In the genomic region with DNA sequence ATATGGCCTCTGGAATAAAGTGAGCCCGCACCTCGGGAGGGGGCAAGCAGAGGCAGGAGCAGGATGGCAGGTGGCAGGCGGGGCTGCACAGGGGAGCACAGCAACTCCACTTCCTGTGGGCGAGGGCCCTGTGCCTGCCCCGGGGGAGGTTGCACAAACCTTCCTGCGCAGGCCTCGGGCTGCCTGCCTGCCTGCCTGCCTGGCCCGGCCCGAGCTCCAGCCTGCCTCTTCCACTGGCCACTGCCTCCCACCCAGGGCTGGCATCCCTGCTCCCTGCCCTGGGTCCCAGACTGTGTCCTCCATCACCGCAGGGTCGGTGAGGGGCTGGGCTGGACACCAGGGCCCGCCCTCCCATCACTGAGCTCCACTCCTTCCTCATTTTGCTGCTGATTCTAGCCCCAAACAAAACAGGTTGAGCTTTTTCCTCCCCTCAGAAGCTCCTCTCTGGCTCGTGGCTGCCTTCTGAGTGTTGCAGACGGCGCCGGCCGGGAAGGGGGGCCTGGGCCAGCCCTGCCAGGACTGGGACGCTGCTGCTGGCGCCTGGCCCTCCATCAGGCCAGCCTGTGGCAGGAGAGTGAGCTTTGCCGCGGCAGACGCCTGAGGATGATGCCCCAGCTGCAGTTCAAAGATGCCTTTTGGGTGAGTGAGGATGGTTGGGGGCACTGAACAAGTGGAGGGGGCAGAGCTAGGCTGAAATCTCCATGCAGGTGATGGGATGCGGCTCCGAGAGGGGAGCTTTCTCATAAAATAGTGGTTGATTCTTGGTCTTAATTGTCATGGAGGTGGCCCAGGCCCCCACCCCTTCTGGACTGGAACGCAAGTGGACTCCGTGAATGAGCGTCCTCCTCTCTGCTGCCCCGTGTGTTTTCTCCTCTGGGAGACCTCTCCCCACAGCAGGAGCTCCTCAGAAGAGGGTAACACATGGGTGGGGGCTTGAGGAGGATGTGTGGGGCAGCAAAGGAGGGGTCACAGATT, we compare ENCODE assay signal across 8 cellular contexts. TPM values are rescaled to one million over a fixed set of nuclear protein-coding genes. Genes with fewer than 3 reads are reported as not detected.
DNase-seq lines count a peak whose midpoint lies in the region; ATAC-seq, FAIRE-seq and TF ChIP-seq lines count a peak whose summit lies in the region.

A gene (plus strand): TSS at position 156 of the 975 bp plus-strand sequence. CDS start 448 bp downstream, at position 604.

- H3K4me1 ChIP-seq in muscle layer of colon (ENCODE audit: insufficient read depth, low read length) (peaks cover 15% of the 10 kb centered on the region), tibial nerve (peaks cover 0 to 23% (median 7%) of the 10 kb centered on the region in 4 donors)

- H3K4me3 Mint-ChIP-seq in WTC11, result no peak within 1 kb of the TSS

- H3K9me3 Mint-ChIP-seq in WTC11, result no peaks in the 10 kb centered on the region

- TF ChIP-seq CTCF in WTC11 (IDR thresholded peaks at IDR 0.05), result no peak
- TF ChIP-seq CTCF in tibial nerve (IDR thresholded peaks at IDR 0.05), result no peak

- H3K9ac ChIP-seq in muscle layer of colon (ENCODE audit: low read length), result no peak within 1 kb of the TSS

- WGBS in tibial nerve, 2 donors, result 50 to 53% methylated on average over 27 to 28 of the region's 28 CpGs

- H3K4me3 ChIP-seq in muscle layer of colon (ENCODE audit: low read depth in 1 of 2, low read length in 2 of 2), result peak within 1 kb of the TSS in 1 of 2 donors; percentile 22
- H3K4me3 ChIP-seq in tibial nerve, result peak within 1 kb of the TSS in 3 of 4 donors; percentile 15 to 42 (median 38)

- H3K9me3 ChIP-seq in muscle layer of colon (ENCODE audit: low read length) (no peaks in the 10 kb centered on the region), tibial nerve (no peaks in the 10 kb centered on the region)

- no peak for TF ChIP-seq EP300 in tibial nerve (IDR thresholded peaks at IDR 0.05)

- no peaks in the 10 kb centered on the region for H3K36me3 Mint-ChIP-seq in WTC11

- H3K27me3 Mint-ChIP-seq in WTC11 (ENCODE audit: low read depth), result no peaks in the 10 kb centered on the region; the same call in 1 of the 2 replicates

- FAIRE-seq in GM18507 (lab: Jason Lieb, UNC), result peak; percentile 83

- ATAC-seq in HG03354 (IDR thresholded peaks at IDR 0.05; ENCODE audit: poor library complexity, severe bottlenecking, unreplicated experiment) (peak; percentile 64), WTC11 (peak; percentile 38), HG03097 (IDR thresholded peaks at IDR 0.05; ENCODE audit: low FRiP score, unreplicated experiment) (no peak)

- H3K36me3 ChIP-seq in muscle layer of colon (ENCODE audit: insufficient read depth, low read length) (no peaks in the 10 kb centered on the region), tibial nerve (no peaks in the 10 kb centered on the region)

- CTCF ChIA-PET in WTC11 (lab: Charles Lee), result interaction anchor here (0.8 to 2.1 kb wide), 5 partner anchors 18 to 40 kb away, joined by 4 to 10 read pairs (median 7); no protein-coding TSS in a partner anchor

- no peak within 1 kb of the TSS for H3K27ac Mint-ChIP-seq in WTC11

- POLR2A ChIA-PET in WTC11 (lab: Charles Lee), result no interaction called here

- DNase-seq in GM18507 (ENCODE audit: extremely low spot score, insufficient read length, low read depth) (no peak), WTC11 (ENCODE audit: low spot score) (peak; percentile 11), cerebellar cortex (ENCODE audit: low spot score) (peak; percentile 56), tibial nerve (ENCODE audit: low spot score in 2 of 2) (no peak), NCI-H1105 (lab: John Stamatoyannopoulos, UW) (no peak)

- H3K27ac ChIP-seq in muscle layer of colon (ENCODE audit: low read depth, low read length), result peak within 1 kb of the TSS; percentile 12
- H3K27ac ChIP-seq in tibial nerve, result peak within 1 kb of the TSS in 3 of 4 donors; percentile 43 to 83 (median 63)

- no peak for TF ChIP-seq POLR2A in tibial nerve (IDR thresholded peaks at IDR 0.05)

- H3K4me1 Mint-ChIP-seq in WTC11, result no peaks in the 10 kb centered on the region

- H3K27me3 ChIP-seq in muscle layer of colon (ENCODE audit: control insufficient read depth in 1 of 2, insufficient read depth in 2 of 2, low read length in 2 of 2), result no peaks in the 10 kb centered on the region
- no peaks in the 10 kb centered on the region for H3K27me3 ChIP-seq in tibial nerve

TF ChIP-seq in WTC11, 78 proteins besides CTCF, POLR2A, EP300 and RAD21 (continues in another document):
- TF ChIP-seq, protein P1, sequence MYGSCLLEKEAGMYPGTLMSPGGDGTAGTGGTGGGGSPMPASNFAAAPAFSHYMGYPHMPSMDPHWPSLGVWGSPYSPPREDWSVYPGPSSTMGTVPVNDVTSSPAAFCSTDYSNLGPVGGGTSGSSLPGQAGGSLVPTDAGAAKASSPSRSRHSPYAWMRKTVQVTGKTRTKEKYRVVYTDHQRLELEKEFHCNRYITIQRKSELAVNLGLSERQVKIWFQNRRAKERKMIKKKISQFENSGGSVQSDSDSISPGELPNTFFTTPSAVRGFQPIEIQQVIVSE (CRISPR knock-in tag; IDR thresholded peaks at IDR 0.05; ENCODE audit: borderline replicate concordance), result no peak
- TF ChIP-seq, protein P2, sequence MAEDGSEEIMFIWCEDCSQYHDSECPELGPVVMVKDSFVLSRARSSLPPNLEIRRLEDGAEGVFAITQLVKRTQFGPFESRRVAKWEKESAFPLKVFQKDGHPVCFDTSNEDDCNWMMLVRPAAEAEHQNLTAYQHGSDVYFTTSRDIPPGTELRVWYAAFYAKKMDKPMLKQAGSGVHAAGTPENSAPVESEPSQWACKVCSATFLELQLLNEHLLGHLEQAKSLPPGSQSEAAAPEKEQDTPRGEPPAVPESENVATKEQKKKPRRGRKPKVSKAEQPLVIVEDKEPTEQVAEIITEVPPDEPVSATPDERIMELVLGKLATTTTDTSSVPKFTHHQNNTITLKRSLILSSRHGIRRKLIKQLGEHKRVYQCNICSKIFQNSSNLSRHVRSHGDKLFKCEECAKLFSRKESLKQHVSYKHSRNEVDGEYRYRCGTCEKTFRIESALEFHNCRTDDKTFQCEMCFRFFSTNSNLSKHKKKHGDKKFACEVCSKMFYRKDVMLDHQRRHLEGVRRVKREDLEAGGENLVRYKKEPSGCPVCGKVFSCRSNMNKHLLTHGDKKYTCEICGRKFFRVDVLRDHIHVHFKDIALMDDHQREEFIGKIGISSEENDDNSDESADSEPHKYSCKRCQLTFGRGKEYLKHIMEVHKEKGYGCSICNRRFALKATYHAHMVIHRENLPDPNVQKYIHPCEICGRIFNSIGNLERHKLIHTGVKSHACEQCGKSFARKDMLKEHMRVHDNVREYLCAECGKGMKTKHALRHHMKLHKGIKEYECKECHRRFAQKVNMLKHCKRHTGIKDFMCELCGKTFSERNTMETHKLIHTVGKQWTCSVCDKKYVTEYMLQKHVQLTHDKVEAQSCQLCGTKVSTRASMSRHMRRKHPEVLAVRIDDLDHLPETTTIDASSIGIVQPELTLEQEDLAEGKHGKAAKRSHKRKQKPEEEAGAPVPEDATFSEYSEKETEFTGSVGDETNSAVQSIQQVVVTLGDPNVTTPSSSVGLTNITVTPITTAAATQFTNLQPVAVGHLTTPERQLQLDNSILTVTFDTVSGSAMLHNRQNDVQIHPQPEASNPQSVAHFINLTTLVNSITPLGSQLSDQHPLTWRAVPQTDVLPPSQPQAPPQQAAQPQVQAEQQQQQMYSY (CRISPR knock-in tag; IDR thresholded peaks at IDR 0.05), result no peak
- TF ChIP-seq CBFB (CRISPR knock-in tag; IDR thresholded peaks at IDR 0.05; ENCODE audit: low read depth) (no peak), GTF2I (CRISPR knock-in tag; conservative IDR thresholded peaks at IDR 0.05) (no peak), HMGA2 (CRISPR knock-in tag; IDR thresholded peaks at IDR 0.05) (no peak), RELA (CRISPR knock-in tag; IDR thresholded peaks at IDR 0.05; ENCODE audit: borderline replicate concordance) (no peak), NFATC4 (CRISPR knock-in tag; IDR thresholded peaks at IDR 0.05) (no peak), SMAD4 (CRISPR knock-in tag; IDR thresholded peaks at IDR 0.05) (no peak), SP1 (CRISPR knock-in tag; conservative IDR thresholded peaks at IDR 0.05) (no peak), PRRX2 (CRISPR knock-in tag; IDR thresholded peaks at IDR 0.05) (no peak)
- TF ChIP-seq, protein P3, sequence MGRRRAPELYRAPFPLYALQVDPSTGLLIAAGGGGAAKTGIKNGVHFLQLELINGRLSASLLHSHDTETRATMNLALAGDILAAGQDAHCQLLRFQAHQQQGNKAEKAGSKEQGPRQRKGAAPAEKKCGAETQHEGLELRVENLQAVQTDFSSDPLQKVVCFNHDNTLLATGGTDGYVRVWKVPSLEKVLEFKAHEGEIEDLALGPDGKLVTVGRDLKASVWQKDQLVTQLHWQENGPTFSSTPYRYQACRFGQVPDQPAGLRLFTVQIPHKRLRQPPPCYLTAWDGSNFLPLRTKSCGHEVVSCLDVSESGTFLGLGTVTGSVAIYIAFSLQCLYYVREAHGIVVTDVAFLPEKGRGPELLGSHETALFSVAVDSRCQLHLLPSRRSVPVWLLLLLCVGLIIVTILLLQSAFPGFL (CRISPR knock-in tag; IDR thresholded peaks at IDR 0.05; ENCODE audit: borderline replicate concordance), result no peak
- TF ChIP-seq, protein P4, sequence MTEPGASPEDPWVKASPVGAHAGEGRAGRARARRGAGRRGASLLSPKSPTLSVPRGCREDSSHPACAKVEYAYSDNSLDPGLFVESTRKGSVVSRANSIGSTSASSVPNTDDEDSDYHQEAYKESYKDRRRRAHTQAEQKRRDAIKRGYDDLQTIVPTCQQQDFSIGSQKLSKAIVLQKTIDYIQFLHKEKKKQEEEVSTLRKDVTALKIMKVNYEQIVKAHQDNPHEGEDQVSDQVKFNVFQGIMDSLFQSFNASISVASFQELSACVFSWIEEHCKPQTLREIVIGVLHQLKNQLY (CRISPR knock-in tag; IDR thresholded peaks at IDR 0.05), result no peak

RNA-seq across cellular contexts. Expression of the gene that starts here (rescaled TPM):
- total RNA-seq in WTC11 (2021) (1.3 to 1.6 TPM (median 1.5 TPM) in 3 replicates), tibial nerve (10 to 100 TPM; 13.6 to 54.6 (median 19.3) TPM)

Comparison
In these comparisons a context has a peak if more than half of its experiments do, and no peak if none do; other contexts are left out.
1. DNase-seq: peak in WTC11 (single experiment) and cerebellar cortex (single experiment); none in GM18507 (single experiment), tibial nerve (0 of 2) and NCI-H1105 (single experiment).